8 cellular contexts compared by ENCODE assay signal in the genomic region with DNA sequence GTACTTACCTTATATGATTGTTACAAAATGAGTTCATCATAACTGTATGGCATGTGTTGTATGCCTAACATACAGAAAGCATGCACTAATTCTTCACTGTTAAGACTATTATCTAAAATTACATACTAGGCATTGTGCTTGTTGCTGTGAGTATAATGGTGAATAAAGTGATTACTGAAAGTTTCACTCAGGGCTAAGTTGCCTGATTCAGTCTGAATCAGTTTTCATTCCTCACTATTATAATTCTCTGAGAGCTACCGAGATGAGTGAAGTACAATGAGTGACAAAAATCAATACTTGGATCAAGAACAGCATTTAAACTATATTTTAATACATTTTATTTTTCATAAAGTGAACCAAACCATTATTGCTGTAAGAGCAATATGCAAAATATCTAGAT. TPM values are rescaled to one million over a fixed set of nuclear protein-coding genes. Genes with fewer than 3 reads are reported as not detected.
"Had no signal": no experiment of that assay in that cellular context is flagged by ENCODE, and none has a peak within 500 bp of the region (broad histone marks: within the 10 kb centered on the region; RNA-seq: fewer than 3 reads in every experiment).

No MANE protein-coding gene starts in this region.

- H3K4me3 Mint-ChIP-seq: GM23338, H9 had no signal

- FAIRE-seq: H1, H54, HTR-8/SVneo had no signal

- DNase-seq: H9, HCEC 1CT, IMR-90 had no signal

- ATAC-seq: GM23338 had no signal

- H3K27ac Mint-ChIP-seq: GM23338, H9 had no signal

RNA-seq across cellular contexts. Expression of a gene that starts 7.5 kb away (rescaled TPM):
- total RNA-seq: GM23338, H1, H9, HT-29, IMR-90 had no signal
- polyA plus RNA-seq: H1, IMR-90 had no signal
